ENCODE assay signal across 1 cellular context in genomic region chr3:4491873-4492239, GRCh38.
TF ChIP-seq lines count a peak whose summit lies in the region.

No MANE protein-coding gene starts in this region.

TF ChIP-seq in GM23338, 12 proteins besides CTCF, POLR2A, EP300 and RAD21 (continued from another document):
- TF ChIP-seq REST (IDR thresholded peaks at IDR 0.05; ENCODE audit: unreplicated experiment) (no peak), ZNF331 (CRISPR knock-in tag; IDR thresholded peaks at IDR 0.05; ENCODE audit: low read depth) (no peak), POLR2AphosphoS5 (IDR thresholded peaks at IDR 0.05; ENCODE audit: low read depth) (no peak)
